ENCODE assay signal across 11 cellular contexts in genomic region chr12:65925626-65926025, GRCh38.
DNase-seq lines count a peak whose midpoint lies in the region; ATAC-seq and TF ChIP-seq lines count a peak whose summit lies in the region.
"Had no signal": no experiment of that assay in that cellular context is flagged by ENCODE, and none has a peak within 500 bp of the region (broad histone marks: within the 10 kb centered on the region; RNA-seq: fewer than 3 reads in every experiment).

No MANE protein-coding gene starts in this region.

- H3K27me3 Mint-ChIP-seq in progenitor cell of endocrine pancreas: no peaks in the 10 kb centered on the region

- H3K4me3 Mint-ChIP-seq in progenitor cell of endocrine pancreas (ENCODE audit: low read depth): no peak overlapping the region

- H3K4me3 ChIP-seq in psoas muscle: no peak overlapping the region
- H3K4me3 ChIP-seq: vagina had no signal

- 61 to 71% (median 65%) methylated on average over 6 of the region's 6 CpGs for WGBS in psoas muscle, 3 donors

- peaks cover 52% of the 10 kb centered on the region for H3K4me1 Mint-ChIP-seq in progenitor cell of endocrine pancreas (ENCODE audit: low read depth)

- H3K36me3 ChIP-seq in psoas muscle (ENCODE audit: insufficient read depth in 1 of 2, low read depth in 1 of 2): no peaks in the 10 kb centered on the region
- H3K36me3 ChIP-seq: vagina had no signal

- ATAC-seq in GM18511 (IDR thresholded peaks at IDR 0.05; ENCODE audit: unreplicated experiment) (peak; percentile 59), psoas muscle (no peak)

- DNase-seq in NOMO-1 treated with DMSO at 0.1 percent for 48 hours (lab: John Stamatoyannopoulos, UW; ENCODE audit: unreplicated experiment) (peak; percentile 97), foreskin melanocyte (peak; percentile 87), progenitor cell of endocrine pancreas (ENCODE audit: low spot score, unreplicated experiment) (no peak), psoas muscle (no peak), activated gamma-delta T cell treated with Interleukin-2 at 50 U/mL for 16 hours (no peak), COR-L47 (lab: John Stamatoyannopoulos, UW) (no peak)
- no peak for DNase-seq in activated CD4-positive, alpha-beta T cell treated with anti-CD3 and anti-CD28 coated beads for 1 hour
- DNase-seq: DMS 273 treated with DMSO at 0.1 percent for 48 hours; NK-92 treated with Interleukin-12 subunit alpha and Interleukin-12 subunit beta, amount 100 ng/mL, for 24 hours had no signal

- H3K9me3 ChIP-seq in psoas muscle: no peaks in the 10 kb centered on the region
- H3K9me3 ChIP-seq: vagina had no signal

- peak overlapping the region; percentile 94 for H3K27ac Mint-ChIP-seq in progenitor cell of endocrine pancreas

- H3K36me3 Mint-ChIP-seq in progenitor cell of endocrine pancreas (ENCODE audit: insufficient read depth): peaks cover 18% of the 10 kb centered on the region

- TF ChIP-seq CTCF in progenitor cell of endocrine pancreas (IDR thresholded peaks at IDR 0.05; ENCODE audit: unreplicated experiment) (no peak), psoas muscle (IDR thresholded peaks at IDR 0.05) (no peak)

- H3K27ac ChIP-seq in psoas muscle: no peak overlapping the region
- H3K27ac ChIP-seq: vagina had no signal

- H3K9me3 Mint-ChIP-seq in progenitor cell of endocrine pancreas (ENCODE audit: low read depth): no peaks in the 10 kb centered on the region

- intact Hi-C loops in psoas muscle (cut with DNase I): no loop called here

- H3K27me3 ChIP-seq in psoas muscle (ENCODE audit: insufficient read depth in 3 of 3, low read length in 2 of 3): no peaks in the 10 kb centered on the region
- H3K27me3 ChIP-seq: vagina had no signal

- no peaks in the 10 kb centered on the region for H3K4me1 ChIP-seq in psoas muscle
- H3K4me1 ChIP-seq: vagina had no signal

Comparison
In these comparisons a context has a peak if more than half of its experiments do, and no peak if none do; other contexts are left out.
1. DNase-seq: peak in NOMO-1 treated with DMSO at 0.1 percent for 48 hours (single experiment) and foreskin melanocyte (single experiment); none in progenitor cell of endocrine pancreas (single experiment), activated CD4-positive, alpha-beta T cell treated with anti-CD3 and anti-CD28 coated beads for 1 hour (single experiment), psoas muscle (0 of 2), activated gamma-delta T cell treated with Interleukin-2 at 50 U/mL for 16 hours (single experiment) and COR-L47 (single experiment).